In genomic region chr1:29900086-29900485, GRCh38 we compare ENCODE assay signal across 15 cellular contexts.
DNase-seq lines count a peak whose midpoint lies in the region; ATAC-seq, FAIRE-seq and TF ChIP-seq lines count a peak whose summit lies in the region.
"Had no signal": no experiment of that assay in that cellular context is flagged by ENCODE, and none has a peak within 500 bp of the region (broad histone marks: within the 10 kb centered on the region; RNA-seq: fewer than 3 reads in every experiment).

No MANE protein-coding gene starts in this region.

- no peak for FAIRE-seq in GM19239 (lab: Jason Lieb, UNC)
- FAIRE-seq: GM12891 had no signal

- H3K27me3 Mint-ChIP-seq in endodermal cell (ENCODE audit: insufficient read depth) = no peaks in the 10 kb centered on the region

- ATAC-seq in HG03457 (IDR thresholded peaks at IDR 0.05; ENCODE audit: unreplicated experiment) = no peak
- no peak for ATAC-seq in stimulated activated naive CD8-positive, alpha-beta T cell treated with anti-CD3 and anti-CD28 coated beads, Interleukin-15, Interleukin-2, amounts not matched to agents 100 U/mL and 50 U/mL, for 24 hours
- ATAC-seq: PC-3, SK-N-SH treated with all-trans-retinoic acid at 6 μM for 48 hours had no signal

- no peaks in the 10 kb centered on the region for H3K36me3 Mint-ChIP-seq in endodermal cell (ENCODE audit: low read depth)

- peaks cover 14% of the 10 kb centered on the region for H3K4me1 Mint-ChIP-seq in endodermal cell

- WGBS in endodermal cell (ENCODE audit: insufficient coverage in 1 of 2, insufficient read length in 1 of 2), 2 experiments = 64 to 72% methylated on average over 8 to 11 of the region's 11 CpGs

- H3K9ac ChIP-seq in endodermal cell (ENCODE audit: extremely low read depth, low read length, poor library complexity, severe bottlenecking) = no peak overlapping the region
- H3K9ac ChIP-seq: BLaER1 treated with 17β-estradiol and CSF1 and Interleukin-3, amounts not matched to agents 10 nM and 100 nM; KMS-11 had no signal

- no peaks in the 10 kb centered on the region for H3K27me3 ChIP-seq in endodermal cell (ENCODE audit: control insufficient read depth, insufficient read depth, low read length, poor library complexity, severe bottlenecking)
- H3K27me3 ChIP-seq in right atrium auricular region = no peaks in the 10 kb centered on the region
- H3K27me3 ChIP-seq: BLaER1 treated with 17β-estradiol and CSF1 and Interleukin-3, amounts not matched to agents 10 nM and 100 nM had no signal

- H3K27ac Mint-ChIP-seq in endodermal cell = no peak overlapping the region

- H3K36me3 ChIP-seq in endodermal cell (ENCODE audit: control insufficient read depth, insufficient read depth, low read length) (no peaks in the 10 kb centered on the region), right atrium auricular region (no peaks in the 10 kb centered on the region)
- H3K36me3 ChIP-seq: BLaER1 treated with 17β-estradiol and CSF1 and Interleukin-3, amounts not matched to agents 10 nM and 100 nM had no signal

- peak; percentile 23 for TF ChIP-seq CTCF in endodermal cell (conservative IDR thresholded peaks at IDR 0.05)
- peak in 1 of 2 donors; percentile 39 for TF ChIP-seq CTCF in right atrium auricular region (IDR thresholded peaks at IDR 0.05)

- H3K4me1 ChIP-seq in endodermal cell (ENCODE audit: control insufficient read depth, insufficient read depth, low read length) (no peaks in the 10 kb centered on the region), right atrium auricular region (peaks cover 0 to 16% of the 10 kb centered on the region in 2 donors)

- no peak overlapping the region for H3K4me3 Mint-ChIP-seq in endodermal cell

- no peaks in the 10 kb centered on the region for H3K9me3 Mint-ChIP-seq in endodermal cell

- H3K9me3 ChIP-seq in endodermal cell (ENCODE audit: control insufficient read depth, low read length) = no peaks in the 10 kb centered on the region
- H3K9me3 ChIP-seq in right atrium auricular region = no peaks in the 10 kb centered on the region
- H3K9me3 ChIP-seq: BLaER1 treated with 17β-estradiol and CSF1 and Interleukin-3, amounts not matched to agents 10 nM and 100 nM had no signal

- H3K27ac ChIP-seq in endodermal cell (ENCODE audit: low read depth, low read length) (no peak overlapping the region), right atrium auricular region (peak overlapping the region; percentile 62 to 89)
- H3K27ac ChIP-seq: BLaER1 treated with 17β-estradiol and CSF1 and Interleukin-3, amounts not matched to agents 10 nM and 100 nM; KMS-11 had no signal

- H3K4me3 ChIP-seq in endodermal cell (ENCODE audit: low read length) = no peak overlapping the region
- peak overlapping the region in 1 of 2 donors; percentile 9 for H3K4me3 ChIP-seq in right atrium auricular region
- H3K4me3 ChIP-seq: BLaER1 treated with 17β-estradiol and CSF1 and Interleukin-3, amounts not matched to agents 10 nM and 100 nM had no signal

- DNase-seq in NCI-H2227 (lab: John Stamatoyannopoulos, UW; ENCODE audit: unreplicated experiment) (peak; percentile 51), NCI-H2227 treated with DMSO at 0.1 percent for 48 hours (lab: John Stamatoyannopoulos, UW) (no peak), endodermal cell (no peak), right atrium auricular region (ENCODE audit: low spot score) (no peak), GM19239 (ENCODE audit: insufficient read length, low spot score) (no peak), NCI-H345 (lab: John Stamatoyannopoulos, UW) (no peak)
- DNase-seq in stimulated activated naive CD8-positive, alpha-beta T cell treated with anti-CD3 and anti-CD28 coated beads, Interleukin-15, Interleukin-2, amounts not matched to agents 100 U/mL and 50 U/mL, for 24 hours = no peak
- DNase-seq: NCI-H226, NCI-H748 treated with DMSO at 0.1 percent for 48 hours, PC-3 had no signal
